1 cellular context compared by ENCODE assay signal in the genomic region with DNA sequence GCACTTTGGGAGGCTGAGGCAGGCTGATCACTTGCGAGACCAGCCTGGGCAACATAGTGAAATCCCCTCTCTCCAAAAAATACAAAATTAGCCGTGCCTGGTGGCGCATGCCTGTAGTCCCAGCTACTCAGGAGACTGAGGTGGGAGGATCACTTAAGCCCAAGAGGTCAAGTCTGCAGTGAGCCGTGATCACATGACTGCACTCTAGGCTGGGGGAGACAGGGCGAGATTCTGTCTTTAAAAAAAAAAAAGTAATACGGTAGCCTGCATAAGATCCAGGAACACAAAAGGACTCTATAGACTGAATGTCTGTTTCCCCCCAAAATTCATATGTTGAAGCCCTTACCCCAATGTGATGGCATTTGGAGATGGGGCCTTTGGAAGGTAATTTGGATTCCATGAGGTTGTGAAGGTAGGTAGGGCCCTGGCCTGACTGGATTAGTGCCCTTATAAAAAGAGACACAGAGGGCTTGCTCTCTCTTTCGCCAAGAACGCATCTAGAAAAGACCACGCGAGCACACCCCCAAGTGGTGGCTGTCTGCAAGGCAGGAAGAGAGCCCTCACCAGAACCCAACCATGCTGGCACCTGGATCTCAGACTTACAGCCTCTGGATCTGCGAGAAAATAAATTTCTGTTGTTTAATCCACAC.
TF ChIP-seq lines count a peak whose summit lies in the region.

No MANE protein-coding gene starts in this region.

TF ChIP-seq in IMR-90, 13 proteins besides CTCF, POLR2A, EP300 and RAD21 (continued from another document):
- TF ChIP-seq, protein P1, sequence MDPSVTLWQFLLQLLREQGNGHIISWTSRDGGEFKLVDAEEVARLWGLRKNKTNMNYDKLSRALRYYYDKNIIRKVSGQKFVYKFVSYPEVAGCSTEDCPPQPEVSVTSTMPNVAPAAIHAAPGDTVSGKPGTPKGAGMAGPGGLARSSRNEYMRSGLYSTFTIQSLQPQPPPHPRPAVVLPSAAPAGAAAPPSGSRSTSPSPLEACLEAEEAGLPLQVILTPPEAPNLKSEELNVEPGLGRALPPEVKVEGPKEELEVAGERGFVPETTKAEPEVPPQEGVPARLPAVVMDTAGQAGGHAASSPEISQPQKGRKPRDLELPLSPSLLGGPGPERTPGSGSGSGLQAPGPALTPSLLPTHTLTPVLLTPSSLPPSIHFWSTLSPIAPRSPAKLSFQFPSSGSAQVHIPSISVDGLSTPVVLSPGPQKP (IDR thresholded peaks at IDR 0.05; ENCODE audit: borderline replicate concordance, low read depth, low read length) = no peak
- no peak for TF ChIP-seq MAFK (IDR thresholded peaks at IDR 0.05; ENCODE audit: low read depth, low read length)
- TF ChIP-seq MAZ (IDR thresholded peaks at IDR 0.05; ENCODE audit: borderline replicate concordance, low read depth, low read length) = no peak
- TF ChIP-seq, protein P2, sequence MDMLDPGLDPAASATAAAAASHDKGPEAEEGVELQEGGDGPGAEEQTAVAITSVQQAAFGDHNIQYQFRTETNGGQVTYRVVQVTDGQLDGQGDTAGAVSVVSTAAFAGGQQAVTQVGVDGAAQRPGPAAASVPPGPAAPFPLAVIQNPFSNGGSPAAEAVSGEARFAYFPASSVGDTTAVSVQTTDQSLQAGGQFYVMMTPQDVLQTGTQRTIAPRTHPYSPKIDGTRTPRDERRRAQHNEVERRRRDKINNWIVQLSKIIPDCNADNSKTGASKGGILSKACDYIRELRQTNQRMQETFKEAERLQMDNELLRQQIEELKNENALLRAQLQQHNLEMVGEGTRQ (IDR thresholded peaks at IDR 0.05; ENCODE audit: low read depth, low read length) = no peak
- no peak for TF ChIP-seq MXI1 (IDR thresholded peaks at IDR 0.05; ENCODE audit: borderline replicate concordance, low read depth, low read length)
- no peak for TF ChIP-seq RFX5 (IDR thresholded peaks at IDR 0.05; ENCODE audit: low read depth, low read length)
- no peak for TF ChIP-seq RCOR1 (IDR thresholded peaks at IDR 0.05; ENCODE audit: insufficient replicate concordance, low read length)
- no peak for TF ChIP-seq BHLHE40 (IDR thresholded peaks at IDR 0.05; ENCODE audit: low read depth, low read length)
- TF ChIP-seq CEBPB (IDR thresholded peaks at IDR 0.05; ENCODE audit: low read depth, low read length) = no peak
